ENCODE assay signal across 20 cellular contexts in the genomic region with DNA sequence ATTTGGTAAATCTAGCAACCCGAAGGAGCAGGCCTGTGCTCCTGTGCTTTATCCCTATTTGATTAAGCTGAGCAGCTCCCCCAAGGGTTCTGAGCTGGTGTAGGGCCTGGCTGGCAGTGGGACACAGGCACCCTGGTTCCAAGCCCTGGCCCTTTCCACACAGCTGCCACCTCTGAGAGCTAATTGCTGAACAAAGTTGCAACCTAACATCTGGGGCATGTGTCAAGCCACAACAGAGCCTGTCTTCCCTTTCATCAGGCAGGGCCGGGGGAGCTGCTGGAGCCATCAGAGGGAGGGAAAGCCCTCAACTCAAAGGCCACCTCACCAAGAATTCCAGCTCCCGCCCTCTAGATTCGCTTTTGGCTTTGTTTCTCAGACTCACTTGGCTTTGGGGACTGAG.
"Had no signal": no experiment of that assay in that cellular context is flagged by ENCODE, and none has a peak within 500 bp of the region (broad histone marks: within the 10 kb centered on the region; RNA-seq: fewer than 3 reads in every experiment).

No MANE protein-coding gene starts in this region.

- H3K4me1 ChIP-seq: uterus had no signal

- H3K27ac ChIP-seq: epithelial cell of prostate, heart left ventricle, lower lobe of right lung, uterus had no signal

- H3K36me3 Mint-ChIP-seq: activated naive CD8-positive, alpha-beta T cell treated with anti-CD3 and anti-CD28 coated beads for 36 hours; naive thymus-derived CD4-positive, alpha-beta T cell; stimulated activated naive B cell treated with anti-CD40 and anti-IgM and Interleukin-4, amounts not matched to agents 10 μg/mL and 1 μg/mL and 100 μg/mL, for 72 hours had no signal

- H3K4me3 ChIP-seq: heart left ventricle, lower lobe of right lung, uterus had no signal

- H3K4me1 Mint-ChIP-seq: activated T-helper 17 cell treated with anti-CD3 and anti-CD28 coated beads, Interleukin-2, amount 50 U/mL, for 72 hours had no signal

- H3K36me3 ChIP-seq: heart left ventricle, lower lobe of right lung, uterus had no signal

- ATAC-seq: activated CD4-positive, CD25-positive, alpha-beta regulatory T cell treated with anti-CD3 and anti-CD28 coated beads, Interleukin-2, amount 50 U/mL, for 24 hours; activated T-helper 17 cell treated with anti-CD3 and anti-CD28 coated beads, Interleukin-2, amount 50 U/mL, for 72 hours; heart left ventricle; left cardiac atrium; lower lobe of right lung; naive thymus-derived CD4-positive, alpha-beta T cell; sciatic nerve; stimulated activated naive B cell treated with anti-CD40 and anti-IgM and Interleukin-4, amounts not matched to agents 10 μg/mL and 1 μg/mL and 100 μg/mL, for 72 hours had no signal

- H3K9me3 Mint-ChIP-seq: activated CD4-positive, alpha-beta memory T cell treated with anti-CD3 and anti-CD28 coated beads, Interleukin-2, amount 10 ng/mL, durations not matched to agents 7 days and 5 days; activated CD4-positive, alpha-beta T cell treated with anti-CD3 and anti-CD28 coated beads, Interleukin-2, amount 10 ng/mL, durations not matched to agents 24 days and 14 days; activated naive CD8-positive, alpha-beta T cell treated with anti-CD3 and anti-CD28 coated beads for 36 hours; activated T-cell treated with anti-CD3 and anti-CD28 coated beads, Interleukin-2, amount 50 U/mL, for 24 hours; activated T-helper 17 cell treated with anti-CD3 and anti-CD28 coated beads, Interleukin-2, amount 50 U/mL, for 72 hours; central memory CD8-positive, alpha-beta T cell; naive thymus-derived CD4-positive, alpha-beta T cell; neural crest cell; stimulated activated naive B cell treated with anti-CD40 and anti-IgM and Interleukin-4, amounts not matched to agents 10 μg/mL and 1 μg/mL and 100 μg/mL, for 72 hours had no signal

- H3K4me3 Mint-ChIP-seq: activated CD4-positive, alpha-beta memory T cell treated with anti-CD3 and anti-CD28 coated beads, Interleukin-2, amount 10 ng/mL, durations not matched to agents 7 days and 5 days; activated CD4-positive, alpha-beta T cell treated with anti-CD3 and anti-CD28 coated beads, Interleukin-2, amount 10 ng/mL, durations not matched to agents 24 days and 14 days; activated naive CD8-positive, alpha-beta T cell treated with anti-CD3 and anti-CD28 coated beads for 36 hours; activated T-cell treated with anti-CD3 and anti-CD28 coated beads, Interleukin-2, amount 50 U/mL, for 24 hours; activated T-helper 17 cell treated with anti-CD3 and anti-CD28 coated beads, Interleukin-2, amount 50 U/mL, for 72 hours; central memory CD8-positive, alpha-beta T cell; naive thymus-derived CD4-positive, alpha-beta T cell; neural crest cell; stimulated activated naive B cell treated with anti-CD40 and anti-IgM and Interleukin-4, amounts not matched to agents 10 μg/mL and 1 μg/mL and 100 μg/mL, for 72 hours had no signal

- DNase-seq: activated CD4-positive, alpha-beta memory T cell treated with anti-CD3 and anti-CD28 coated beads, Interleukin-2, amount 10 ng/mL, durations not matched to agents 7 days and 5 days; activated CD4-positive, alpha-beta T cell treated with anti-CD3 and anti-CD28 coated beads, Interleukin-2, amount 10 ng/mL, durations not matched to agents 24 days and 14 days; activated naive CD8-positive, alpha-beta T cell treated with anti-CD3 and anti-CD28 coated beads for 36 hours; activated T-cell treated with anti-CD3 and anti-CD28 coated beads, Interleukin-2, amount 50 U/mL, for 24 hours; heart left ventricle; left cardiac atrium; lower lobe of right lung; mesendoderm; naive thymus-derived CD4-positive, alpha-beta T cell; occipital lobe; small intestine; stimulated activated CD8-positive, alpha-beta memory T cell treated with anti-CD3 and anti-CD28 coated beads, Interleukin-4, amount 100 ng/mL, for 48 hours; stimulated activated naive B cell treated with anti-CD40 and anti-IgM and Interleukin-4, amounts not matched to agents 10 μg/mL and 1 μg/mL and 100 μg/mL, for 72 hours; uterus had no signal

- H3K27me3 ChIP-seq: uterus had no signal

- H3K9me3 ChIP-seq: heart left ventricle, lower lobe of right lung, uterus had no signal

- H3K27ac Mint-ChIP-seq: activated CD4-positive, alpha-beta memory T cell treated with anti-CD3 and anti-CD28 coated beads, Interleukin-2, amount 10 ng/mL, durations not matched to agents 7 days and 5 days; activated CD4-positive, alpha-beta T cell treated with anti-CD3 and anti-CD28 coated beads, Interleukin-2, amount 10 ng/mL, durations not matched to agents 24 days and 14 days; activated naive CD8-positive, alpha-beta T cell treated with anti-CD3 and anti-CD28 coated beads for 36 hours; activated T-cell treated with anti-CD3 and anti-CD28 coated beads, Interleukin-2, amount 50 U/mL, for 24 hours; activated T-helper 17 cell treated with anti-CD3 and anti-CD28 coated beads, Interleukin-2, amount 50 U/mL, for 72 hours; naive thymus-derived CD4-positive, alpha-beta T cell; stimulated activated naive B cell treated with anti-CD40 and anti-IgM and Interleukin-4, amounts not matched to agents 10 μg/mL and 1 μg/mL and 100 μg/mL, for 72 hours had no signal
